8 cellular contexts compared by ENCODE assay signal in genomic region chr2:79219383-79219988, GRCh38. TPM values are rescaled to one million over a fixed set of nuclear protein-coding genes. Genes with fewer than 3 reads are reported as not detected.
DNase-seq lines count a peak whose midpoint lies in the region; ATAC-seq and TF ChIP-seq lines count a peak whose summit lies in the region.

No MANE protein-coding gene starts in this region.

- dilution Hi-C loops in IMR-90 (cut with HindIII; ENCODE audit: low sequenced_read_pairs, unreplicated experiment), result no loop called here

- H3K27me3 ChIP-seq in IMR-90 (ENCODE audit: control insufficient read depth, insufficient read depth, low read length), result no peaks in the 10 kb centered on the region

- CTCF ChIA-PET in IMR-90 (lab: Yijun Ruan, JAX), result interaction anchor here (0.7 kb wide), 1 partner anchor 26 kb away, joined by 3 read pairs; no protein-coding TSS in a partner anchor

- H4K8ac ChIP-seq in IMR-90 (ENCODE audit: low read depth in 2 of 2, low read length in 2 of 2), result no peak overlapping the region

- H3K23ac ChIP-seq in IMR-90 (ENCODE audit: low read depth, low read length), result no peak overlapping the region

- no peak overlapping the region for H2BK20ac ChIP-seq in IMR-90 (ENCODE audit: low read depth, low read length)

- in situ Hi-C loops in IMR-90 (cut with MboI; ENCODE audit: low sequenced_read_pairs), result no loop called here

- peaks cover 4% of the 10 kb centered on the region; the same call in 1 of the 2 replicates for H3K9me3 ChIP-seq in IMR-90 (ENCODE audit: control insufficient read depth, insufficient read depth, low read length)

- H4K91ac ChIP-seq in IMR-90 (ENCODE audit: insufficient read depth, low read depth, low read length), result no peak overlapping the region

- no peak overlapping the region for H2BK120ac ChIP-seq in IMR-90 (ENCODE audit: low read depth, low read length)

- peak; percentile 75 for ATAC-seq in GM19467 (IDR thresholded peaks at IDR 0.05; ENCODE audit: unreplicated experiment)
- no peak for ATAC-seq in IMR-90 (ENCODE audit: low read depth)
- no peak for ATAC-seq in omental fat pad (ENCODE audit: low FRiP score)

- no peaks in the 10 kb centered on the region for H4K20me1 ChIP-seq in IMR-90 (ENCODE audit: insufficient read depth, low read length)

- no peak overlapping the region for H3K4me2 ChIP-seq in IMR-90 (ENCODE audit: low read depth, low read length)

- peak; percentile 50 for TF ChIP-seq CTCF in IMR-90 (conservative IDR thresholded peaks at IDR 0.05; ENCODE audit: low read depth, low read length)
- TF ChIP-seq CTCF in fibroblast of the aortic adventitia (IDR thresholded peaks at IDR 0.05; ENCODE audit: insufficient read depth, low read length), result peak; percentile 66
- TF ChIP-seq CTCF in omental fat pad (IDR thresholded peaks at IDR 0.05), result no peak

- H2AK5ac ChIP-seq in IMR-90 (ENCODE audit: low read depth, low read length), result no peak overlapping the region

- H3K36me3 ChIP-seq in IMR-90 (ENCODE audit: control insufficient read depth, insufficient read depth, low read length), result no peaks in the 10 kb centered on the region

- no peak overlapping the region for H3K4me3 ChIP-seq in IMR-90 (ENCODE audit: insufficient read depth, low read depth, low read length)
- no peak overlapping the region for H3K4me3 ChIP-seq in fibroblast of the aortic adventitia (ENCODE audit: low read depth, low read length)

- H3K27ac ChIP-seq in IMR-90 (ENCODE audit: insufficient read depth, low read length), result no peak overlapping the region

- no peak overlapping the region for H2AFZ ChIP-seq in IMR-90 (replicated peaks; ENCODE audit: low read length, poor library complexity)

- H2AK9ac ChIP-seq in IMR-90 (replicated peaks; ENCODE audit: low read depth, low read length, poor library complexity), result no peak overlapping the region

- H2BK5ac ChIP-seq in IMR-90 (ENCODE audit: low read depth, low read length, poor library complexity, severe bottlenecking), result no peak overlapping the region

- H3K9ac ChIP-seq in IMR-90 (ENCODE audit: low read depth, low read length), result no peak overlapping the region

- TF ChIP-seq POLR2A in IMR-90 (IDR thresholded peaks at IDR 0.05; ENCODE audit: low read depth, low read length), result no peak

- H3K79me1 ChIP-seq in IMR-90 (ENCODE audit: low read depth in 1 of 2, low read length in 2 of 2), result no peaks in the 10 kb centered on the region

- no peaks in the 10 kb centered on the region for H3K9me1 ChIP-seq in IMR-90 (ENCODE audit: insufficient read depth, low read length)

- DNase-seq in activated CD4-positive, alpha-beta T cell treated with anti-CD3 and anti-CD28 coated beads for 48 hours, result peak; percentile 37
- no peak for DNase-seq in activated CD4-positive, alpha-beta T cell treated with anti-CD3 and anti-CD28 coated beads for 1 hour
- peak; percentile 19 for DNase-seq in IMR-90
- peak; percentile 72 for DNase-seq in SK-N-DZ (ENCODE audit: low spot score)
- peak; percentile 36 for DNase-seq in fibroblast of the aortic adventitia (ENCODE audit: low read depth)
- peak; percentile 42 for DNase-seq in putamen (ENCODE audit: low spot score)
- DNase-seq in omental fat pad (ENCODE audit: low spot score), result no peak

- H3K4ac ChIP-seq in IMR-90 (ENCODE audit: low read depth, low read length), result no peak overlapping the region

- H3K4me1 ChIP-seq in IMR-90 (ENCODE audit: control insufficient read depth, insufficient read depth, low read length), result no peaks in the 10 kb centered on the region

- H3K14ac ChIP-seq in IMR-90 (replicated peaks; ENCODE audit: low read depth, low read length), result no peak overlapping the region

- H3K18ac ChIP-seq in IMR-90 (ENCODE audit: low read depth, low read length), result no peak overlapping the region

- BruUV-seq in IMR-90 (replicated peaks; lab: Mats Ljungman, UMichigan), result no TSS peak

- H4K5ac ChIP-seq in IMR-90 (ENCODE audit: low read depth, low read length), result no peak overlapping the region

- intact Hi-C loops in IMR-90 (cut with micrococcal nuclease), result no loop called here

- no peak overlapping the region for H3K56ac ChIP-seq in IMR-90 (ENCODE audit: extremely low read depth, insufficient read depth, low read length)

- no peak overlapping the region for H2BK15ac ChIP-seq in IMR-90 (ENCODE audit: low read depth, low read length)

- POLR2A ChIA-PET in IMR-90 (lab: Charles Lee; ENCODE audit: unreplicated experiment), result no interaction called here

- peak; percentile 26; the same call in 1 of the 2 replicates for TF ChIP-seq RAD21 in IMR-90 (IDR thresholded peaks at IDR 0.05; ENCODE audit: low read length)

- 0% methylated on average over 1 of the region's 9 CpGs; no CpG with 5 or more reads in 1 of the 2 experiments for WGBS in IMR-90 (ENCODE audit: extremely low coverage in 2 of 2, insufficient read length in 1 of 2), 2 experiments

TF ChIP-seq in IMR-90, 13 proteins besides CTCF, POLR2A, EP300 and RAD21:
- TF ChIP-seq CEBPB (IDR thresholded peaks at IDR 0.05; ENCODE audit: low read depth, low read length), result no peak
- TF ChIP-seq FOS (IDR thresholded peaks at IDR 0.05; ENCODE audit: low read depth, low read length), result no peak
- TF ChIP-seq BHLHE40 (IDR thresholded peaks at IDR 0.05; ENCODE audit: low read depth, low read length), result no peak
- TF ChIP-seq SMC3 (IDR thresholded peaks at IDR 0.05; ENCODE audit: low read depth, low read length), result no peak
- TF ChIP-seq MAFK (IDR thresholded peaks at IDR 0.05; ENCODE audit: low read depth, low read length), result no peak
- no peak for TF ChIP-seq USF2 (IDR thresholded peaks at IDR 0.05; ENCODE audit: low read depth, low read length)
- TF ChIP-seq MXI1 (IDR thresholded peaks at IDR 0.05; ENCODE audit: borderline replicate concordance, low read depth, low read length), result no peak
- TF ChIP-seq NFE2L2 (IDR thresholded peaks at IDR 0.05; ENCODE audit: low read depth, low read length), result no peak
- no peak for TF ChIP-seq RCOR1 (IDR thresholded peaks at IDR 0.05; ENCODE audit: insufficient replicate concordance, low read length)
- no peak for TF ChIP-seq RFX5 (IDR thresholded peaks at IDR 0.05; ENCODE audit: low read depth, low read length)
- no peak for TF ChIP-seq CHD1 (IDR thresholded peaks at IDR 0.05; ENCODE audit: low read depth, low read length)
- TF ChIP-seq MAZ (IDR thresholded peaks at IDR 0.05; ENCODE audit: borderline replicate concordance, low read depth, low read length), result no peak
- TF ChIP-seq, protein P1, sequence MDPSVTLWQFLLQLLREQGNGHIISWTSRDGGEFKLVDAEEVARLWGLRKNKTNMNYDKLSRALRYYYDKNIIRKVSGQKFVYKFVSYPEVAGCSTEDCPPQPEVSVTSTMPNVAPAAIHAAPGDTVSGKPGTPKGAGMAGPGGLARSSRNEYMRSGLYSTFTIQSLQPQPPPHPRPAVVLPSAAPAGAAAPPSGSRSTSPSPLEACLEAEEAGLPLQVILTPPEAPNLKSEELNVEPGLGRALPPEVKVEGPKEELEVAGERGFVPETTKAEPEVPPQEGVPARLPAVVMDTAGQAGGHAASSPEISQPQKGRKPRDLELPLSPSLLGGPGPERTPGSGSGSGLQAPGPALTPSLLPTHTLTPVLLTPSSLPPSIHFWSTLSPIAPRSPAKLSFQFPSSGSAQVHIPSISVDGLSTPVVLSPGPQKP (IDR thresholded peaks at IDR 0.05; ENCODE audit: borderline replicate concordance, low read depth, low read length), result no peak

RNA-seq across cellular contexts. Expression of gene REG3A, which starts 59.9 kb away (rescaled TPM):
- total RNA-seq in IMR-90 (2012; rRNA removed), result not detected in 2 replicates
- not detected in 2 replicates for polyA plus RNA-seq in IMR-90 (2012; rRNA removed)
- polyA plus RNA-seq in IMR-90 (2012; cell fraction: cytosol; rRNA removed), result not detected in 2 replicates
- polyA plus RNA-seq in IMR-90 (2012; cell fraction: nucleus; rRNA removed; ENCODE audit: low replicate concordance), result not detected in 2 replicates
- polyA plus RNA-seq in SK-N-DZ (2014; cell fraction: cytosol; rRNA removed), result not detected in 2 replicates
- polyA plus RNA-seq in SK-N-DZ (2014; cell fraction: nucleus; rRNA removed), result not detected in 2 replicates
- not detected in 2 replicates for total RNA-seq in fibroblast of the aortic adventitia (ENCODE audit: low replicate concordance)
- not detected for total RNA-seq in omental fat pad

Comparison
In these comparisons a context has a peak if more than half of its experiments do, and no peak if none do; other contexts are left out.
1. DNase-seq: peak in activated CD4-positive, alpha-beta T cell treated with anti-CD3 and anti-CD28 coated beads for 48 hours (single experiment), IMR-90 (single experiment), SK-N-DZ (single experiment), fibroblast of the aortic adventitia (single experiment) and putamen (single experiment); none in activated CD4-positive, alpha-beta T cell treated with anti-CD3 and anti-CD28 coated beads for 1 hour (single experiment) and omental fat pad (single experiment).
2. CTCF ChIP-seq: peak in IMR-90 (single experiment) and fibroblast of the aortic adventitia (single experiment); none in omental fat pad (0 of 3).